ENCODE assay signal across 15 cellular contexts in genomic region chr5:122478741-122479459, GRCh38.
DNase-seq lines count a peak whose midpoint lies in the region; ATAC-seq and TF ChIP-seq lines count a peak whose summit lies in the region.
"Had no signal": no experiment of that assay in that cellular context is flagged by ENCODE, and none has a peak within 500 bp of the region (broad histone marks: within the 10 kb centered on the region; RNA-seq: fewer than 3 reads in every experiment).

No MANE protein-coding gene starts in this region.

- no peak overlapping the region for H2AK5ac ChIP-seq in trophoblast cell (ENCODE audit: low read length)

- H3K14ac ChIP-seq in trophoblast cell (ENCODE audit: low read length): no peak overlapping the region

- H3K27me3 ChIP-seq in RWPE2 (ENCODE audit: insufficient read depth, poor library complexity, severe bottlenecking) (no peaks in the 10 kb centered on the region), trophoblast cell (ENCODE audit: insufficient read depth, low read length) (no peaks in the 10 kb centered on the region), MG63 (no peaks in the 10 kb centered on the region)

- DNase-seq in GM04504 (ENCODE audit: low read depth) (peak; percentile 43), RWPE2 (ENCODE audit: low spot score) (no peak), foreskin fibroblast (peak; percentile 39 to 78), trophoblast cell (peak; percentile 82 to 99), posterior vena cava (ENCODE audit: low spot score) (no peak), MG63 (no peak)
- DNase-seq: activated CD4-positive, CD25-positive, alpha-beta regulatory T cell; activated naive CD8-positive, alpha-beta T cell treated with anti-CD3 and anti-CD28 coated beads, Interleukin-2, amount 10 ng/mL, durations not matched to agents 7 days and 5 days; GM23248; MV-4-11; stimulated activated naive CD4-positive, alpha-beta T cell; SW 1271 had no signal

- H2BK5ac ChIP-seq in trophoblast cell (ENCODE audit: low read depth, low read length, poor library complexity): no peak overlapping the region

- H3K23ac ChIP-seq in trophoblast cell (ENCODE audit: low read length): no peak overlapping the region

- no peak overlapping the region for H4K12ac ChIP-seq in trophoblast cell (ENCODE audit: low read depth, low read length)

- H3K18ac ChIP-seq in trophoblast cell (ENCODE audit: low read length): no peak overlapping the region

- H3K4me3 ChIP-seq in RWPE2 (ENCODE audit: severe bottlenecking) (no peak overlapping the region), foreskin fibroblast (ENCODE audit: low read depth in 1 of 2, low read length in 2 of 2) (no peak overlapping the region), trophoblast cell (ENCODE audit: low read depth, low read length) (no peak overlapping the region), MG63 (no peak overlapping the region)
- H3K4me3 ChIP-seq: GM23248 had no signal

- TF ChIP-seq CTCF in RWPE2 (IDR thresholded peaks at IDR 0.05; ENCODE audit: poor library complexity, severe bottlenecking) (no peak), foreskin fibroblast (IDR thresholded peaks at IDR 0.05; ENCODE audit: low read depth, low read length) (no peak)

- H2BK12ac ChIP-seq in trophoblast cell (ENCODE audit: low read length): no peak overlapping the region

- no peaks in the 10 kb centered on the region for H3K79me2 ChIP-seq in trophoblast cell (ENCODE audit: control insufficient read depth, insufficient read depth, low read length, poor library complexity)

- H3K9me3 ChIP-seq in RWPE2 (ENCODE audit: severe bottlenecking) (no peaks in the 10 kb centered on the region), trophoblast cell (ENCODE audit: insufficient read depth, low read depth, low read length) (no peaks in the 10 kb centered on the region), MG63 (no peaks in the 10 kb centered on the region)

- H3K9ac ChIP-seq in trophoblast cell (ENCODE audit: low read length): no peak overlapping the region
- H3K9ac ChIP-seq: GM23248 had no signal

- no peak overlapping the region for H2AFZ ChIP-seq in trophoblast cell (ENCODE audit: insufficient read depth, low read length, poor library complexity)
- H2AFZ ChIP-seq: GM23248 had no signal

- H3K27ac ChIP-seq in RWPE2 (ENCODE audit: poor library complexity, severe bottlenecking) (peak overlapping the region; percentile 11), trophoblast cell (ENCODE audit: low read depth, low read length) (no peak overlapping the region)
- H3K27ac ChIP-seq: C4-2B, GM23248 had no signal

- H3K4me1 ChIP-seq in RWPE2 (ENCODE audit: insufficient read depth, poor library complexity, severe bottlenecking) (peaks cover 27% of the 10 kb centered on the region), trophoblast cell (ENCODE audit: control insufficient read depth in 1 of 2, insufficient read depth in 2 of 2, low read length in 2 of 2) (no peaks in the 10 kb centered on the region)

- H3K4me2 ChIP-seq in trophoblast cell (ENCODE audit: low read length): no peak overlapping the region

- no peaks in the 10 kb centered on the region for H3K79me1 ChIP-seq in trophoblast cell (ENCODE audit: low read length)

- ATAC-seq in RWPE2 (ENCODE audit: low read depth) (peak; percentile 89), GM21723 (IDR thresholded peaks at IDR 0.05; ENCODE audit: unreplicated experiment) (no peak), GM18511 (IDR thresholded peaks at IDR 0.05; ENCODE audit: unreplicated experiment) (no peak)

- H3K4ac ChIP-seq in trophoblast cell (ENCODE audit: low read depth, low read length): no peak overlapping the region

- H2BK120ac ChIP-seq in trophoblast cell (ENCODE audit: insufficient read depth, low read length, poor library complexity): no peak overlapping the region

- WGBS in trophoblast cell (ENCODE audit: extremely low coverage, insufficient coverage, insufficient read length): no CpG with 5 or more reads among the region's 4 CpGs

- H3K36me3 ChIP-seq in RWPE2 (ENCODE audit: low read depth): no peaks in the 10 kb centered on the region
- no peaks in the 10 kb centered on the region for H3K36me3 ChIP-seq in trophoblast cell (ENCODE audit: control insufficient read depth in 1 of 2, insufficient read depth in 2 of 2, low read length in 2 of 2)
- no peaks in the 10 kb centered on the region for H3K36me3 ChIP-seq in MG63

- no peak overlapping the region for H4K91ac ChIP-seq in trophoblast cell (ENCODE audit: low read depth, low read length)

- intact Hi-C loops in posterior vena cava (cut with DNase I): no loop called here

- no peak overlapping the region for H4K8ac ChIP-seq in trophoblast cell (ENCODE audit: low read depth, low read length)

Comparison
In these comparisons a context has a peak if more than half of its experiments do, and no peak if none do; other contexts are left out.
1. DNase-seq: peak in GM04504 (single experiment), foreskin fibroblast (2 of 2) and trophoblast cell (2 of 2); none in RWPE2 (single experiment), posterior vena cava (single experiment) and MG63 (single experiment).